ENCODE assay signal across 1 cellular context in the genomic region with DNA sequence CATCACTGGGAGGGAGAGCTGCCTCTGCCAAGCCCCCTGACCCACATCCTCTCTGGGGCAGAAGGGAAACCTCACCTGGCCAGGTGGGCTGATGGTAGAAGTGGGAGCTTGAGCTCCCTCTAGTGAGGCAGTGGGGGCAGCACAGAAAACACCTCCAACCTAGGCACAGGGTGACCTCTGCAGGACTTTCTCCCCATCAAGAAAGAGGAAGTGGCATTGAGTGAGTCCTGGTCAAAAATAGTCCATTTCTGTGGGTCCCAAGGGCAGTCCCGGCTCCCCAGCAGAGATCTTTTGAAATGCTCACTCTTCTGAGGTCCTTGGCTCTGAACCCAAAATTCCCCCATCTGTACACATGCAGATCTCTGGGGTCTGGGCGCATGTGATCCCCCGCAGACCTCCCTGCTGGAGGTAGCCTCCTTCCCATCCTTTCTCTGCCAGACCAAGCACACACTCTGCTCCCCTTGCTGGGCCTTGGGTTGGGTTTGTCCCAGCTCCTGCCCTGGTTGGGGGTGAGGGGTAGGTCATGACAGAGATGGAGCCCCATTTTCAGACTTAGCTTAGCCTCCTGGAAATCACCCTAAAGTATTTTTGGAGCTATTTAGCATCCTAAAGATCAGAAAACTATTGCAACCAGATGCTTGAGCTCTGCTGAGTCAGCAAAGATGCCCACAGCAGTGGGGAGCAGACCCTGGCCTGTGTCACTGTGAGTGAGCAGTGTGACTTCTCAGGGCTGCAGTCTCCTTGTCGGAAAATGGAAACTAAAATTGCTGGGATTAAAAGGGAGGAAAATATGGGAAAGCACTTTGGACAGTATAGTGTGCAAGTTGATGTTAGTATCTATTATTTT.
TF ChIP-seq lines count a peak whose summit lies in the region.

No MANE protein-coding gene starts in this region.

TF ChIP-seq in GM23338, 12 proteins besides CTCF, POLR2A, EP300 and RAD21 (continued from another document):
- TF ChIP-seq CREB1 (CRISPR knock-in tag; IDR thresholded peaks at IDR 0.05; ENCODE audit: low read depth) (no peak), EZH2phosphoT487 (IDR thresholded peaks at IDR 0.05; ENCODE audit: unreplicated experiment) (no peak)
- TF ChIP-seq, protein P1, sequence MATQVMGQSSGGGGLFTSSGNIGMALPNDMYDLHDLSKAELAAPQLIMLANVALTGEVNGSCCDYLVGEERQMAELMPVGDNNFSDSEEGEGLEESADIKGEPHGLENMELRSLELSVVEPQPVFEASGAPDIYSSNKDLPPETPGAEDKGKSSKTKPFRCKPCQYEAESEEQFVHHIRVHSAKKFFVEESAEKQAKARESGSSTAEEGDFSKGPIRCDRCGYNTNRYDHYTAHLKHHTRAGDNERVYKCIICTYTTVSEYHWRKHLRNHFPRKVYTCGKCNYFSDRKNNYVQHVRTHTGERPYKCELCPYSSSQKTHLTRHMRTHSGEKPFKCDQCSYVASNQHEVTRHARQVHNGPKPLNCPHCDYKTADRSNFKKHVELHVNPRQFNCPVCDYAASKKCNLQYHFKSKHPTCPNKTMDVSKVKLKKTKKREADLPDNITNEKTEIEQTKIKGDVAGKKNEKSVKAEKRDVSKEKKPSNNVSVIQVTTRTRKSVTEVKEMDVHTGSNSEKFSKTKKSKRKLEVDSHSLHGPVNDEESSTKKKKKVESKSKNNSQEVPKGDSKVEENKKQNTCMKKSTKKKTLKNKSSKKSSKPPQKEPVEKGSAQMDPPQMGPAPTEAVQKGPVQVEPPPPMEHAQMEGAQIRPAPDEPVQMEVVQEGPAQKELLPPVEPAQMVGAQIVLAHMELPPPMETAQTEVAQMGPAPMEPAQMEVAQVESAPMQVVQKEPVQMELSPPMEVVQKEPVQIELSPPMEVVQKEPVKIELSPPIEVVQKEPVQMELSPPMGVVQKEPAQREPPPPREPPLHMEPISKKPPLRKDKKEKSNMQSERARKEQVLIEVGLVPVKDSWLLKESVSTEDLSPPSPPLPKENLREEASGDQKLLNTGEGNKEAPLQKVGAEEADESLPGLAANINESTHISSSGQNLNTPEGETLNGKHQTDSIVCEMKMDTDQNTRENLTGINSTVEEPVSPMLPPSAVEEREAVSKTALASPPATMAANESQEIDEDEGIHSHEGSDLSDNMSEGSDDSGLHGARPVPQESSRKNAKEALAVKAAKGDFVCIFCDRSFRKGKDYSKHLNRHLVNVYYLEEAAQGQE (IDR thresholded peaks at IDR 0.05; ENCODE audit: unreplicated experiment): no peak
TF ChIP-seq in GM23338: peak in this region for 0.
